ENCODE assay signal across 20 cellular contexts in genomic region chr4:40335508-40335860, GRCh38. TPM values are rescaled to one million over a fixed set of nuclear protein-coding genes. Genes with fewer than 3 reads are reported as not detected.
DNase-seq lines count a peak whose midpoint lies in the region; ATAC-seq and TF ChIP-seq lines count a peak whose summit lies in the region.
"Had no signal": no experiment of that assay in that cellular context is flagged by ENCODE, and none has a peak within 500 bp of the region (broad histone marks: within the 10 kb centered on the region; RNA-seq: fewer than 3 reads in every experiment).

No MANE protein-coding gene starts in this region.

- H2AFZ ChIP-seq in PC-3 (ENCODE audit: low read length) = no peak overlapping the region

- H3K27me3 Mint-ChIP-seq in nephron progenitor cell (ENCODE audit: low read depth, poor library complexity) = peaks cover 7% of the 10 kb centered on the region
- H3K27me3 Mint-ChIP-seq: activated naive CD8-positive, alpha-beta T cell had no signal

- no peak overlapping the region for H3K27ac ChIP-seq in PC-3 (ENCODE audit: low read length)
- H3K27ac ChIP-seq in epithelial cell of prostate = peak overlapping the region; percentile 41
- no peak overlapping the region for H3K27ac ChIP-seq in right cardiac atrium (ENCODE audit: low read length)

- peaks cover 60% of the 10 kb centered on the region for H3K4me1 Mint-ChIP-seq in nephron progenitor cell

- ATAC-seq in PC-3 (no peak), right cardiac atrium (no peak)
- ATAC-seq: naive thymus-derived CD8-positive, alpha-beta T cell; Panc1 had no signal

- H3K79me2 ChIP-seq in PC-3 (ENCODE audit: low read length) = no peaks in the 10 kb centered on the region

- peak overlapping the region; percentile 88 for H3K27ac Mint-ChIP-seq in nephron progenitor cell
- H3K27ac Mint-ChIP-seq: activated naive CD8-positive, alpha-beta T cell; CD14-positive monocyte; naive thymus-derived CD8-positive, alpha-beta T cell had no signal

- peaks cover 9% of the 10 kb centered on the region for H3K9me3 Mint-ChIP-seq in nephron progenitor cell
- H3K9me3 Mint-ChIP-seq: CD14-positive monocyte; naive thymus-derived CD8-positive, alpha-beta T cell had no signal

- H3K4me1 ChIP-seq in PC-3 (ENCODE audit: insufficient read depth, low read length) = peaks cover 16% of the 10 kb centered on the region
- H3K4me1 ChIP-seq in right cardiac atrium (ENCODE audit: control insufficient read depth, insufficient read depth, low read length) = no peaks in the 10 kb centered on the region

- WGBS in right cardiac atrium = 77% methylated on average over 4 of the region's 4 CpGs

- peak overlapping the region; percentile 75 for H3K4me3 Mint-ChIP-seq in nephron progenitor cell
- H3K4me3 Mint-ChIP-seq: activated naive CD8-positive, alpha-beta T cell; CD14-positive monocyte; naive thymus-derived CD8-positive, alpha-beta T cell had no signal

- DNase-seq in EH (ENCODE audit: low read depth) = peak; percentile 84
- DNase-seq in PC-3 = peak; percentile 24
- no peak for DNase-seq in epithelial cell of prostate (ENCODE audit: low read depth, low spot score)
- DNase-seq in nephron progenitor cell = no peak
- DNase-seq in HuH-7.5 (ENCODE audit: low spot score) = no peak
- DNase-seq in right cardiac atrium = no peak
- no peak for DNase-seq in SKM-1 (lab: John Stamatoyannopoulos, UW; ENCODE audit: unreplicated experiment)
- no peak for DNase-seq in COR-L47 (lab: John Stamatoyannopoulos, UW)
- DNase-seq: activated CD4-positive, alpha-beta T cell treated with anti-CD3 and anti-CD28 coated beads for 4 hours; cerebellar nuclear complex; naive thymus-derived CD8-positive, alpha-beta T cell; NCI-H1417 treated with DMSO at 0.1 percent for 48 hours; stimulated activated CD4-positive, alpha-beta T cell treated with anti-CD3 and anti-CD28 coated beads, Interleukin-1b, Interleukin-23, amount 100 ng/mL, for 48 hours; T-helper 2 cell had no signal

- no peaks in the 10 kb centered on the region for H3K9me2 ChIP-seq in PC-3 (replicated peaks; ENCODE audit: low read length)

- no peak overlapping the region for H3K9ac ChIP-seq in PC-3 (ENCODE audit: low read length)

- H3K36me3 Mint-ChIP-seq in nephron progenitor cell (ENCODE audit: low read depth) = peaks cover 37% of the 10 kb centered on the region
- H3K36me3 Mint-ChIP-seq: activated naive CD8-positive, alpha-beta T cell; CD14-positive monocyte had no signal

- H3K9me3 ChIP-seq in PC-3 (ENCODE audit: low read length) = no peaks in the 10 kb centered on the region
- no peaks in the 10 kb centered on the region for H3K9me3 ChIP-seq in right cardiac atrium (ENCODE audit: control insufficient read depth, low read length)

- no peak overlapping the region for H3K4me2 ChIP-seq in PC-3 (ENCODE audit: low read length)

- TF ChIP-seq CTCF in PC-3 (conservative IDR thresholded peaks at IDR 0.05; ENCODE audit: low read depth, low read length) = no peak
- TF ChIP-seq CTCF in nephron progenitor cell (IDR thresholded peaks at IDR 0.05) = no peak

- H4K20me1 ChIP-seq in PC-3 (ENCODE audit: low read length) = no peaks in the 10 kb centered on the region

- intact Hi-C loops in PC-3 (cut with micrococcal nuclease) = no loop called here
- intact Hi-C loops in right cardiac atrium (cut with DNase I) = no loop called here

- no TSS peak for BruUV-seq in PC-3 (replicated peaks; lab: Mats Ljungman, UMichigan)

- POLR2A ChIA-PET in PC-3 (lab: Charles Lee; ENCODE audit: unreplicated experiment) = no interaction called here

- H3K27me3 ChIP-seq in PC-3 (ENCODE audit: low read length) (no peaks in the 10 kb centered on the region), right cardiac atrium (ENCODE audit: control insufficient read depth, insufficient read depth) (no peaks in the 10 kb centered on the region)

- CTCF ChIA-PET in PC-3 (lab: Charles Lee) = no interaction called here

- no peaks in the 10 kb centered on the region for H3F3A ChIP-seq in PC-3 (ENCODE audit: low read length, unreplicated experiment)

- H3K4me3 ChIP-seq in PC-3 (ENCODE audit: low read length) (no peak overlapping the region), right cardiac atrium (ENCODE audit: low read length) (no peak overlapping the region)

- H3K36me3 ChIP-seq in PC-3 (ENCODE audit: low read depth, low read length) = no peaks in the 10 kb centered on the region

RNA-seq across cellular contexts. Expression of gene CHRNA9, which starts 0.4 kb away (rescaled TPM):
- not detected in 2 replicates for total RNA-seq in PC-3 (2014; rRNA removed)
- not detected for total RNA-seq in right cardiac atrium
- polyA plus RNA-seq in right cardiac atrium = not detected
- total RNA-seq: endothelial cell of umbilical vein, liver, renal cortical epithelial cell had no signal
- polyA plus RNA-seq: CD14-positive monocyte, endothelial cell of umbilical vein, liver had no signal

Comparison
In these comparisons a context has a peak if more than half of its experiments do, and no peak if none do; other contexts are left out.
1. DNase-seq: peak in EH (single experiment) and PC-3 (single experiment); none in epithelial cell of prostate (single experiment), nephron progenitor cell (single experiment), HuH-7.5 (single experiment), right cardiac atrium (0 of 3), SKM-1 (single experiment) and COR-L47 (single experiment).